ENCODE assay signal across 8 cellular contexts in the genomic region with DNA sequence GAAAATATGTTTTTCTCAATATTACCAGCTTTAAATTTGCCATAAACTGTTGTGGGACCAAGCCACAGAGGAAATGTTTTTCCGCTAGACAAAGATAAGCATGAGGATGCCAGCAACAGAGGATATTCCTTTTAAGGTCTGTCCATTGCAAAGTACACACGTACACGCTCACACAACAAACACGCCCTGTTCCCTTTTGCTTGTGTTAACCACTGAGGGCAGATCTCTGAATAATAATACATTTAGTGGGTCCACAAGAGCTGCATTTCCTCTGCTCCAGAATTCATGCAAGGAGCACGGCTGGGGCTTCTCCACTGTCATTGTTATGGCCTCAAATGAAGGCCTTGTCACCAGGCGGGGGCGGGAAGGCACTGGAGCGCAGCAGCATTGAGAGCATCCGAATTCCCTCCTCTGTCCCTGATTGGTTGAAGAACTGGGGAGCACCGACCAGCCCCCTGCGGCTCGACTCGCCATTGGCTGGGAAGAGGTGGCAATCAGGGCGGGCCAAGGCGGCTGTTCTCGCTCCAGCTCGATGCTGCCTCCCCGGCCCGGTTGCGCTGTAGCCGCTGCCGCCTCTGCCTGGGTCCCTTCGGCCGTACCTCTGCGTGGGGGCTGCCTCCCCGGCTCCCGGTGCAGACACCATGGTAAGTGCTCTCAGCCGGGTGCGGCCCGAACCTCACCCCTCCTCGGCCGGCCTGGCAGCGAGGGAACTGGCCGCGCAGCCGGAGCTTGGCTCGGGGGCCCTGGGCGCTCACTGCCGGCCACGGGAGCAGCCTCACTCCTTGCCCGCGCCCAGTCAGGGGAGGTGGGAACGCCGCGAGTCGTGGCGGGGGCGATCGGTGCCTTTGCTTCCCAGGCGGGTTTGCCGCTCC. TPM values are rescaled to one million over a fixed set of nuclear protein-coding genes. Genes with fewer than 3 reads are reported as not detected.
DNase-seq lines count a peak whose midpoint lies in the region; ATAC-seq and TF ChIP-seq lines count a peak whose summit lies in the region.

A gene (plus strand): TSS at position 522 of the 872 bp plus-strand sequence. CDS start 120 bp downstream, at position 642.

- H3K36me3 Mint-ChIP-seq in activated naive CD8-positive, alpha-beta T cell: no peaks in the 10 kb centered on the region

- POLR2A ChIA-PET in BJ (lab: Charles Lee): no interaction called here

- 30% methylated on average over 13 of the region's 51 CpGs for WGBS in suprapubic skin

- DNase-seq in BJ (ENCODE audit: low read depth) (peak; percentile 55), SK-N-MC (ENCODE audit: low read depth, low spot score) (no peak), glomerular visceral epithelial cell (ENCODE audit: extremely low spot score) (peak; percentile 96), nucleus accumbens (lab: John Stamatoyannopoulos, UW) (peak; percentile 58 to 98 (median 95)), suprapubic skin (ENCODE audit: low spot score in 2 of 2) (peak; percentile 94 to 95)

- TF ChIP-seq POLR2A in GM19193 (IDR thresholded peaks at IDR 0.05; ENCODE audit: extremely low read depth, insufficient read depth, insufficient read length) (peak; percentile 48), suprapubic skin (IDR thresholded peaks at IDR 0.05) (no peak)

- no peaks in the 10 kb centered on the region for H3K9me3 Mint-ChIP-seq in activated naive CD8-positive, alpha-beta T cell (ENCODE audit: low read depth)

- H3K27me3 ChIP-seq in BJ (ENCODE audit: control insufficient read depth, insufficient read depth, low read length) (no peaks in the 10 kb centered on the region), suprapubic skin (peaks cover 11% of the 10 kb centered on the region)

- H3K9ac ChIP-seq in SK-N-MC (ENCODE audit: insufficient read length): no peak within 1 kb of the TSS

- peaks cover 16% of the 10 kb centered on the region for H3K4me1 ChIP-seq in suprapubic skin

- CTCF ChIA-PET in BJ (lab: Yijun Ruan, JAX): interaction anchor here (0.6 to 2.3 kb wide), 10 partner anchors 8 to 850 kb away, joined by 3 to 5 read pairs (median 3); no protein-coding TSS in a partner anchor

- H3K27ac ChIP-seq in SK-N-MC (no peak within 1 kb of the TSS), suprapubic skin (peak within 1 kb of the TSS; percentile 84)

- H3K27me3 Mint-ChIP-seq in activated naive CD8-positive, alpha-beta T cell: peaks cover 28% of the 10 kb centered on the region

- peak within 1 kb of the TSS; percentile 71 for H3K4me3 ChIP-seq in BJ (ENCODE audit: low read depth, low read length)
- H3K4me3 ChIP-seq in SK-N-MC: peak within 1 kb of the TSS; percentile 72
- H3K4me3 ChIP-seq in suprapubic skin: peak within 1 kb of the TSS; percentile 75

- H3K9me3 ChIP-seq in SK-N-MC (ENCODE audit: low read depth, low read length): no peaks in the 10 kb centered on the region
- H3K9me3 ChIP-seq in suprapubic skin: no peaks in the 10 kb centered on the region

- ATAC-seq in HG03378 (IDR thresholded peaks at IDR 0.05; ENCODE audit: unreplicated experiment): peak; percentile 99

- H3K36me3 ChIP-seq in BJ (ENCODE audit: control insufficient read depth, insufficient read depth, low read length): no peaks in the 10 kb centered on the region
- H3K36me3 ChIP-seq in SK-N-MC (ENCODE audit: insufficient read depth, low read length): no peaks in the 10 kb centered on the region
- no peaks in the 10 kb centered on the region for H3K36me3 ChIP-seq in suprapubic skin

- TF ChIP-seq EP300 in suprapubic skin (IDR thresholded peaks at IDR 0.05): no peak

- TF ChIP-seq CTCF in BJ (IDR thresholded peaks at IDR 0.05; ENCODE audit: insufficient read depth, low read depth, low read length) (peak; percentile 55), suprapubic skin (IDR thresholded peaks at IDR 0.05) (peak in 1 of 2 donors; percentile 40)

- peaks cover 6% of the 10 kb centered on the region for H3K4me1 Mint-ChIP-seq in activated naive CD8-positive, alpha-beta T cell (ENCODE audit: low read depth)

- peak within 1 kb of the TSS; percentile 69 for H3K4me3 Mint-ChIP-seq in activated naive CD8-positive, alpha-beta T cell

- no peak within 1 kb of the TSS for H3K27ac Mint-ChIP-seq in activated naive CD8-positive, alpha-beta T cell

RNA-seq across cellular contexts. Expression of the gene that starts here (rescaled TPM):
- 2.2 TPM in 2 replicates for polyA plus RNA-seq in BJ (2011; rRNA removed)
- 1.4 and 1.6 TPM in 2 replicates for polyA minus RNA-seq in BJ (2011; rRNA and poly(A)+ RNA removed)
- total RNA-seq in suprapubic skin: 1 to 10 TPM; 2.0 to 8.1 (median 4.3) TPM
